Comparison of ENCODE assay signal across 1 cellular context in the genomic region with DNA sequence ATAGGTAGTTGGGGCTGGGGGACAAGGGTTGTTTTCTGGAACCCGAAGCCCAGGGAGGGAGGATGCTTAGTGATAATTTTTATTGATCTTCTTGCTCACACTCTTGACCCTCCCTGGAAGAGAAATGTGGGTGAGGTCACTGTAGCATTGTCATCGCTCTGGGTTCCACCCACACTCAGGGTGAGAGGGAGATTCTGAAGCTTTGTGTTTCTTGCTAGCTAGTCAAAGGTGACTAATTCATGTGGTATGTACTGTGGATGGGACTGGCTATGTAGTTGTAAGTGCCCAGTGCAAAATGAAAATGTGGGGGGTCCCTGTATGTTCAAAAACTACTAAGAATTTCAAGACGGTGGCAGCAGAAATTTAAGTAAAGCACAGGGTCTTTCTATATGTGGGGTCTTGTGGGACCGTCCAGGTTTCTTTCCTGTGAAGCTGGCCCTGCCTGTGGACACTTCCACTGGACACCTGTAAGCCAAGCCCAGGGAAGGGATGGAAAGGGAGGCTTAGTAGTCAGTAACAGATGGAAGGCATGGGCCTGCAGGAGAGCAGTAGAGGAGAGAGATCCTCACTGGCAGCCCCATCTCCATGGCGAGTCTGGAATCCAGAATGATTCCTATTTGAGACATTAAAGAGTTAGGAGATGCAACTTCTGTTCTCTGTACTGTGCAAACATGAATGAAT.
TF ChIP-seq lines count a peak whose summit lies in the region.

No MANE protein-coding gene starts in this region.

TF ChIP-seq in HepG2, 621 proteins besides CTCF, POLR2A, EP300 and RAD21:
- 0 out of 2 replicates have a peak, but pooled peaks have one; percentile 5 for TF ChIP-seq CREB1 (IDR thresholded peaks at IDR 0.05)
- no peak for TF ChIP-seq CREB1 (CRISPR knock-in tag; IDR thresholded peaks at IDR 0.05)
- TF ChIP-seq ZBTB7B (CRISPR knock-in tag; IDR thresholded peaks at IDR 0.05) = no peak
- no peak for TF ChIP-seq SOX13 (IDR thresholded peaks at IDR 0.05)
- peak in 1 of 2 experiments; percentile 22; a peak in 1 of 4 replicates for TF ChIP-seq SOX13 (CRISPR knock-in tag; conservative IDR thresholded peaks at IDR 0.05 in 1 of 2, IDR thresholded peaks at IDR 0.05 in 1 of 2)
- TF ChIP-seq TMF1 (CRISPR knock-in tag; IDR thresholded peaks at IDR 0.05; ENCODE audit: low read depth) = no peak
- TF ChIP-seq SOX5 (CRISPR knock-in tag; IDR thresholded peaks at IDR 0.05; ENCODE audit: borderline replicate concordance) = peak; percentile 20; the same call in 1 of the 2 replicates
- TF ChIP-seq TARDBP (CRISPR knock-in tag; IDR thresholded peaks at IDR 0.05) = no peak
- peak; percentile 72 for TF ChIP-seq FOSL2 (CRISPR knock-in tag; IDR thresholded peaks at IDR 0.05)
- TF ChIP-seq SOX6 (IDR thresholded peaks at IDR 0.05) = no peak
- peak; percentile 12; the same call in 1 of the 2 replicates for TF ChIP-seq SOX6 (CRISPR knock-in tag; IDR thresholded peaks at IDR 0.05)
- TF ChIP-seq TEAD3 (CRISPR knock-in tag; optimal IDR thresholded peaks at IDR 0.05; ENCODE audit: borderline replicate concordance) = peak; percentile 37
- no peak for TF ChIP-seq ZKSCAN8 (CRISPR knock-in tag; IDR thresholded peaks at IDR 0.05; ENCODE audit: borderline replicate concordance)
